ENCODE assay signal across 20 cellular contexts in genomic region chr12:120358412-120359158, GRCh38. TPM values are rescaled to one million over a fixed set of nuclear protein-coding genes. Genes with fewer than 3 reads are reported as not detected.
DNase-seq lines count a peak whose midpoint lies in the region; ATAC-seq, FAIRE-seq and TF ChIP-seq lines count a peak whose summit lies in the region.
"Had no signal": no experiment of that assay in that cellular context is flagged by ENCODE, and none has a peak within 500 bp of the region (broad histone marks: within the 10 kb centered on the region; RNA-seq: fewer than 3 reads in every experiment).

No MANE protein-coding gene starts in this region.

- no peak overlapping the region for H3K56ac ChIP-seq in H1 (replicated peaks; ENCODE audit: insufficient read length, low read depth, low read length)

- peaks cover 49 to 54% (median 50%) of the 10 kb centered on the region in 5 donors for H3K27me3 Mint-ChIP-seq in naive thymus-derived CD4-positive, alpha-beta T cell

- H2AK5ac ChIP-seq in H1 (ENCODE audit: low read depth, low read length), result peak overlapping the region; percentile 91

- FAIRE-seq in H1 (lab: Jason Lieb, UNC), result no peak
- FAIRE-seq: G401.6, GM12878 had no signal

- no peak overlapping the region for H2AFZ ChIP-seq in H1 (ENCODE audit: low read length)

- TF ChIP-seq EP300 in H1 (IDR thresholded peaks at IDR 0.05; ENCODE audit: borderline replicate concordance in 1 of 2, low read depth in 2 of 2, low read length in 2 of 2) (no peak), stomach (IDR thresholded peaks at IDR 0.05) (no peak)

- no peak overlapping the region for H2BK120ac ChIP-seq in H1 (replicated peaks; ENCODE audit: low read depth, low read length)

- peak overlapping the region; percentile 88 for H2BK5ac ChIP-seq in H1 (ENCODE audit: low read depth, low read length)

- CTCF ChIA-PET in H1 (lab: Charles Lee; ENCODE audit: partially characterized antibody), result interaction anchor here (0.7 to 12.5 kb wide), 14 partner anchors 8 to 132 kb away, joined by 3 to 310 read pairs (median 4); partner anchors contain the start of gene COX6A1
- CTCF ChIA-PET in naive thymus-derived CD4-positive, alpha-beta T cell (lab: Charles Lee), result no interaction called here

- no peaks in the 10 kb centered on the region for H3K36me3 Mint-ChIP-seq in naive thymus-derived CD4-positive, alpha-beta T cell

- POLR2A ChIA-PET in H1 (lab: Charles Lee; ENCODE audit: partially characterized antibody), result interaction anchor here (0.7 to 9.2 kb wide), 7 partner anchors 9 to 108 kb away, joined by 3 to 78 read pairs (median 5); partner anchors contain the start of gene MSI1
- POLR2A ChIA-PET in naive thymus-derived CD4-positive, alpha-beta T cell (lab: Charles Lee), result no interaction called here

- H3K27ac Mint-ChIP-seq in naive thymus-derived CD4-positive, alpha-beta T cell, result no peak overlapping the region

- H3K4me2 ChIP-seq in H1 (ENCODE audit: insufficient read depth in 1 of 2, low read depth in 2 of 2, low read length in 2 of 2), result peak overlapping the region in 1 of 2 experiments; percentile 21; a peak in 2 of 4 replicates

- H4K5ac ChIP-seq in H1 (ENCODE audit: insufficient read length, low read depth, low read length), result peak overlapping the region; percentile 35

- TF ChIP-seq RAD21 in H1 (IDR thresholded peaks at IDR 0.05 in 1 of 2, conservative IDR thresholded peaks at IDR 0.05 in 1 of 2; ENCODE audit: low read depth in 2 of 2, low read length in 2 of 2), result peak; percentile 67 to 85

- peak overlapping the region; percentile 64 for H3K18ac ChIP-seq in H1 (ENCODE audit: extremely low read depth, low read length)

- H2BK20ac ChIP-seq in H1 (ENCODE audit: low read length), result peak overlapping the region; percentile 95; the same call in 1 of the 2 replicates

- peaks cover 3 to 11% of the 10 kb centered on the region in 2 experiments for H4K20me1 ChIP-seq in H1 (replicated peaks in 1 of 2; ENCODE audit: control insufficient read depth in 1 of 2, insufficient read depth in 2 of 2, low read length in 2 of 2)

- peaks cover 12% of the 10 kb centered on the region for H3K36me3 ChIP-seq in H7 (replicated peaks; ENCODE audit: control insufficient read depth, insufficient read depth, low read length)
- peaks cover 20 to 54% (median 25%) of the 10 kb centered on the region in 4 experiments for H3K36me3 ChIP-seq in H1 (ENCODE audit: control insufficient read depth in 2 of 4, insufficient read depth in 4 of 4, low read length in 3 of 4)
- H3K36me3 ChIP-seq in mesodermal cell (ENCODE audit: control insufficient read depth, insufficient read depth, low read length), result peaks cover 70% of the 10 kb centered on the region
- peaks cover 0 to 9% (median 3%) of the 10 kb centered on the region in 4 donors for H3K36me3 ChIP-seq in stomach
- no peaks in the 10 kb centered on the region for H3K36me3 ChIP-seq in naive thymus-derived CD4-positive, alpha-beta T cell (ENCODE audit: control insufficient read depth in 2 of 3, insufficient read depth in 3 of 3, low read length in 3 of 3)
- H3K36me3 ChIP-seq: right atrium auricular region, thoracic aorta had no signal

- no peak overlapping the region for H3K14ac ChIP-seq in H1 (ENCODE audit: insufficient read length)

- H4K8ac ChIP-seq in H1 (ENCODE audit: extremely low read depth, insufficient read depth, low read length), result no peak overlapping the region

- intact Hi-C loops in stomach (cut with DNase I; ENCODE audit: low total_unique reads), result loop anchor here (5.0 kb wide), 1 partner anchor 69 kb away; no protein-coding TSS in a partner anchor
- intact Hi-C loops in naive thymus-derived CD4-positive, alpha-beta T cell (cut with micrococcal nuclease), result no loop called here

- whole genome bisulfite sequencing in H1 (ENCODE audit: extremely low coverage in 1 of 2, insufficient coverage in 1 of 2, insufficient read length in 1 of 2, insufficient replicate concordance in 2 of 2, low coverage in 1 of 2, low lambda C conversion rate in 2 of 2, missing lambda C conversion rate in 1 of 2), 2 experiments, result 75% methylated on average over 16 of the region's 19 CpGs; no CpG with 5 or more reads in 1 of the 2 experiments
- WGBS in mesodermal cell (ENCODE audit: insufficient coverage in 2 of 2), 2 experiments, result 60 to 74% methylated on average over 15 to 18 of the region's 19 CpGs
- 61 to 76% (median 65%) methylated on average over 15 to 19 of the region's 19 CpGs for WGBS in stomach, 5 donors

- no peak overlapping the region for H3K23ac ChIP-seq in H1 (ENCODE audit: insufficient read length)

- in situ Hi-C loops in KBM-7 (cut with MboI; ENCODE audit: low pct_unique_long_range_greater_than_20kb, low sequenced_read_pairs), result loop anchor here (10.0 kb wide), 1 partner anchor 66 kb away; no protein-coding TSS in a partner anchor

- peaks cover 18 to 34% (median 26%) of the 10 kb centered on the region in 4 experiments for H3K4me1 ChIP-seq in H1 (replicated peaks in 1 of 4; ENCODE audit: control insufficient read depth in 3 of 4, insufficient read depth in 4 of 4, low read length in 3 of 4)
- peaks cover 38% of the 10 kb centered on the region for H3K4me1 ChIP-seq in mesodermal cell (ENCODE audit: control insufficient read depth, insufficient read depth, low read length, poor library complexity, severe bottlenecking)
- peaks cover 15 to 28% (median 24%) of the 10 kb centered on the region in 4 donors for H3K4me1 ChIP-seq in stomach
- no peaks in the 10 kb centered on the region for H3K4me1 ChIP-seq in naive thymus-derived CD4-positive, alpha-beta T cell (ENCODE audit: control insufficient read depth in 2 of 2, insufficient read depth in 2 of 2, low read length in 2 of 2)

- H3K9me3 Mint-ChIP-seq in naive thymus-derived CD4-positive, alpha-beta T cell, result peaks cover 0 to 2% (median 0%) of the 10 kb centered on the region in 11 donors
- H3K9me3 Mint-ChIP-seq: central memory CD8-positive, alpha-beta T cell had no signal

- peak; percentile 58 to 65 (median 59) for TF ChIP-seq CTCF in H1 (IDR thresholded peaks at IDR 0.05; ENCODE audit: control extremely low read depth in 1 of 3, insufficient read depth in 1 of 3, low read depth in 1 of 3, low read length in 3 of 3)
- TF ChIP-seq CTCF in coronary artery (IDR thresholded peaks at IDR 0.05), result no peak
- no peak for TF ChIP-seq CTCF in stomach (IDR thresholded peaks at IDR 0.05)

- H3K27me3 ChIP-seq in H7 (ENCODE audit: control insufficient read depth, insufficient read depth, low read length) (no peaks in the 10 kb centered on the region), H1 (replicated peaks in 1 of 4; ENCODE audit: control insufficient read depth in 3 of 4, extremely low read depth in 1 of 4, insufficient read depth in 3 of 4, low read length in 3 of 4) (no peaks in the 10 kb centered on the region), stomach (peaks cover 0 to 22% (median 9%) of the 10 kb centered on the region in 3 donors)
- H3K27me3 ChIP-seq in naive thymus-derived CD4-positive, alpha-beta T cell (ENCODE audit: control insufficient read depth in 2 of 2, insufficient read depth in 2 of 2, low read length in 2 of 2), result peaks cover 0 to 3% of the 10 kb centered on the region in 2 donors
- H3K27me3 ChIP-seq: right atrium auricular region had no signal

- peak overlapping the region; percentile 50 for H3K27ac ChIP-seq in H1 (ENCODE audit: low read depth, low read length)
- peak overlapping the region; percentile 57 for H3K27ac ChIP-seq in mesodermal cell (ENCODE audit: low read depth, low read length, severe bottlenecking)
- no peak overlapping the region for H3K27ac ChIP-seq in coronary artery
- no peak overlapping the region for H3K27ac ChIP-seq in stomach
- H3K27ac ChIP-seq in naive thymus-derived CD4-positive, alpha-beta T cell (ENCODE audit: low read depth, low read length), result no peak overlapping the region
- H3K27ac ChIP-seq: right atrium auricular region, thoracic aorta had no signal

- H4K91ac ChIP-seq in H1 (replicated peaks; ENCODE audit: insufficient read length, low read length), result peak overlapping the region; percentile 80

- peaks cover 0 to 5% (median 0%) of the 10 kb centered on the region in 7 donors for H3K4me1 Mint-ChIP-seq in naive thymus-derived CD4-positive, alpha-beta T cell

- no peak overlapping the region for H3K4me3 ChIP-seq in H7 (ENCODE audit: insufficient read depth, low read depth, low read length)
- no peak overlapping the region for H3K4me3 ChIP-seq in H1 (ENCODE audit: extremely low read depth in 1 of 4, insufficient read depth in 2 of 4, low read depth in 3 of 4, low read length in 4 of 4)
- no peak overlapping the region for H3K4me3 ChIP-seq in mesodermal cell (ENCODE audit: extremely low read depth, insufficient read depth, low read length, poor library complexity, severe bottlenecking)
- H3K4me3 ChIP-seq in coronary artery, result no peak overlapping the region
- H3K4me3 ChIP-seq in stomach, result no peak overlapping the region
- no peak overlapping the region for H3K4me3 ChIP-seq in naive thymus-derived CD4-positive, alpha-beta T cell (ENCODE audit: low read length)
- H3K4me3 ChIP-seq: GM12878, right atrium auricular region, thoracic aorta had no signal

- peak overlapping the region; percentile 55 for H2BK15ac ChIP-seq in H1 (ENCODE audit: low read length)

- no peak overlapping the region for H3K4ac ChIP-seq in H1 (replicated peaks; ENCODE audit: insufficient read length, low read depth, low read length)

- H3K9me3 ChIP-seq in H1 (ENCODE audit: insufficient read depth in 2 of 2, low read depth in 1 of 2, low read length in 1 of 2) (no peaks in the 10 kb centered on the region), mesodermal cell (ENCODE audit: control insufficient read depth, low read length) (no peaks in the 10 kb centered on the region), stomach (no peaks in the 10 kb centered on the region)
- H3K9me3 ChIP-seq in naive thymus-derived CD4-positive, alpha-beta T cell (ENCODE audit: control insufficient read depth in 2 of 3, low read length in 3 of 3), result no peaks in the 10 kb centered on the region
- H3K9me3 ChIP-seq: right atrium auricular region, thoracic aorta had no signal

- H3K9ac ChIP-seq in H1 (replicated peaks in 1 of 4; ENCODE audit: extremely low read depth in 1 of 4, low read depth in 3 of 4, low read length in 3 of 4), result no peak overlapping the region

- TF ChIP-seq POLR2A in H1 (IDR thresholded peaks at IDR 0.05; ENCODE audit: control extremely low read depth in 1 of 2, low read depth in 2 of 2, low read length in 2 of 2), result no peak
- no peak for TF ChIP-seq POLR2A in stomach (IDR thresholded peaks at IDR 0.05)

- ATAC-seq in naive thymus-derived CD4-positive, alpha-beta T cell, result no peak
- ATAC-seq: GM12878 had no signal

- DNase-seq in H7, result peak; percentile 84
- peak; percentile 35 for DNase-seq in NCI-H2171 (lab: John Stamatoyannopoulos, UW)
- peak in 1 of 2 experiments; percentile 74 for DNase-seq in H1 (ENCODE audit: low read depth in 1 of 2, low spot score in 2 of 2)
- no peak for DNase-seq in coronary artery (ENCODE audit: low spot score)
- DNase-seq in KBM-7, result no peak
- no peak for DNase-seq in stomach
- no peak for DNase-seq in naive thymus-derived CD4-positive, alpha-beta T cell
- DNase-seq: activated CD4-positive, alpha-beta T cell treated with anti-CD3 and anti-CD28 coated beads, Interleukin-2, amount 50 U/mL, for 1 hour; activated gamma-delta T cell treated with Interleukin-2 at 50 U/mL for 16 hours; effector CD4-positive, alpha-beta T cell; head of caudate nucleus; kidney glomerular epithelial cell; midbrain; NCI-H2029 treated with DMSO at 0.1 percent for 48 hours had no signal

- peaks cover 0 to 5% of the 10 kb centered on the region in 2 experiments; a peak in 2 of 4 replicates for H3K79me2 ChIP-seq in H1 (ENCODE audit: control insufficient read depth in 1 of 2, insufficient read depth in 2 of 2, low read length in 2 of 2)

- H3K4me3 Mint-ChIP-seq in naive thymus-derived CD4-positive, alpha-beta T cell, result no peak overlapping the region
- H3K4me3 Mint-ChIP-seq: central memory CD8-positive, alpha-beta T cell had no signal

- H3K23me2 ChIP-seq in H1 (ENCODE audit: low read depth, low read length), result peaks cover 3% of the 10 kb centered on the region; the same call in 1 of the 2 replicates

- H2BK12ac ChIP-seq in H1 (ENCODE audit: low read depth, low read length), result peak overlapping the region; percentile 94

- no peaks in the 10 kb centered on the region for H3K79me1 ChIP-seq in H1 (ENCODE audit: low read depth, low read length)

RNA-seq across cellular contexts. Expression of gene MSI1, which starts 10.4 kb away (rescaled TPM):
- 23.2 and 31.8 TPM in 2 replicates for total RNA-seq in H7 (2014; rRNA removed; shearing (Covaris generic))
- total RNA-seq in H1 (2021; fragmentation: NEBNext Ultra II Directional; extraction: Animal tissue kit (Norgen Biotek cat#: 25700)), result 51.9 and 53.1 TPM in 2 replicates
- 13.5 and 19.2 TPM in 2 replicates for polyA plus RNA-seq in H1 (2011; rRNA removed)
- 16.5 TPM for polyA plus RNA-seq in H1 (2011; cell fraction: cytosol; rRNA removed)
- 52.5 TPM for polyA plus RNA-seq in H1 (2011; cell fraction: nucleus; rRNA removed)
- polyA plus RNA-seq in H1 (2012, experiment 1 of 2), result 40.8 to 47.7 TPM (median 43.9 TPM) in 4 replicates
- 28.7 TPM for polyA plus RNA-seq in H1 (2012, experiment 2 of 2)
- polyA plus RNA-seq in H1 (2013, experiment 1 of 2), result 16.6 TPM
- 16.5 TPM for polyA plus RNA-seq in H1 (2013, experiment 2 of 2)
- 11.5 and 11.6 TPM in 2 replicates for polyA minus RNA-seq in H1 (2011; rRNA and poly(A)+ RNA removed)
- 26.4 TPM for polyA minus RNA-seq in H1 (2011; cell fraction: cytosol; rRNA and poly(A)+ RNA removed)
- polyA minus RNA-seq in H1 (2011; cell fraction: nucleus; rRNA and poly(A)+ RNA removed), result 9.0 TPM
- polyA plus RNA-seq in mesodermal cell (2013, experiment 1 of 2), result 21.1 TPM
- polyA plus RNA-seq in mesodermal cell (2013, experiment 2 of 2), result 15.6 TPM
- 1 to 10 TPM in 1 of 5 donors, under 1 TPM in 2, not detected in 2; 0.58 to 7.1 (median 0.92) TPM for total RNA-seq in stomach
- polyA plus RNA-seq in stomach, result 1 to 10 TPM in 2 of 3 donors, under 1 TPM in 1; 0.95 to 3.1 (median 2.3) TPM
- not detected for total RNA-seq in naive thymus-derived CD4-positive, alpha-beta T cell
- polyA plus RNA-seq in naive thymus-derived CD4-positive, alpha-beta T cell, result not detected
- total RNA-seq: GM12878 had no signal

RNA-seq across cellular contexts. Expression of gene PLA2G1B, which starts 31.0 kb away (rescaled TPM):
- not detected in 2 replicates for total RNA-seq in H7 (2014; rRNA removed; shearing (Covaris generic))
- not detected in 2 replicates for total RNA-seq in H1 (2021; fragmentation: NEBNext Ultra II Directional; extraction: Animal tissue kit (Norgen Biotek cat#: 25700))
- polyA plus RNA-seq in H1 (2011; rRNA removed) (0.19 TPM in 1 of 2 replicates, not detected in the other), stomach (10 to 100 TPM in 2 of 3 donors, 1 to 10 TPM in 1; 7.0 to 18.5 (median 10.2) TPM)
- polyA plus RNA-seq in H1 (2011; cell fraction: cytosol; rRNA removed), result not detected
- not detected for polyA plus RNA-seq in H1 (2011; cell fraction: nucleus; rRNA removed)
- not detected in 4 replicates for polyA plus RNA-seq in H1 (2012, experiment 1 of 2)
- polyA plus RNA-seq in H1 (2012, experiment 2 of 2), result not detected
- not detected for polyA plus RNA-seq in H1 (2013, experiment 1 of 2)
- polyA plus RNA-seq in H1 (2013, experiment 2 of 2), result not detected
- polyA minus RNA-seq in H1 (2011; rRNA and poly(A)+ RNA removed), result not detected in 2 replicates
- not detected for polyA minus RNA-seq in H1 (2011; cell fraction: cytosol; rRNA and poly(A)+ RNA removed)
- not detected for polyA minus RNA-seq in H1 (2011; cell fraction: nucleus; rRNA and poly(A)+ RNA removed)
- polyA plus RNA-seq in mesodermal cell (2013, experiment 1 of 2), result not detected
- not detected for polyA plus RNA-seq in mesodermal cell (2013, experiment 2 of 2)
- not detected for total RNA-seq in stomach
- 1 to 10 TPM in 1 of 5 experiments, not detected in 4; 1.5 TPM for total RNA-seq in naive thymus-derived CD4-positive, alpha-beta T cell
- under 1 TPM in 1 of 2 donors, not detected in 1; 0.92 TPM for polyA plus RNA-seq in naive thymus-derived CD4-positive, alpha-beta T cell
- total RNA-seq: GM12878, right atrium auricular region, thoracic aorta had no signal
- polyA plus RNA-seq: GM12878 had no signal

RNA-seq across cellular contexts. Expression of gene SIRT4, which starts 56.5 kb away (rescaled TPM):
- 3.1 and 4.1 TPM in 2 replicates for total RNA-seq in H7 (2014; rRNA removed; shearing (Covaris generic))
- 2.3 and 4.1 TPM in 2 replicates for total RNA-seq in H1 (2021; fragmentation: NEBNext Ultra II Directional; extraction: Animal tissue kit (Norgen Biotek cat#: 25700))
- polyA plus RNA-seq in H1 (2011; rRNA removed) (2.7 and 3.8 TPM in 2 replicates), stomach (1 to 10 TPM in 2 of 3 donors, not detected in 1; 1.3 to 2.2 TPM)
- 4.1 TPM for polyA plus RNA-seq in H1 (2011; cell fraction: cytosol; rRNA removed)
- 3.0 TPM for polyA plus RNA-seq in H1 (2011; cell fraction: nucleus; rRNA removed)
- polyA plus RNA-seq in H1 (2012, experiment 1 of 2), result 2.8 to 5.4 TPM (median 4.4 TPM) in 4 replicates
- polyA plus RNA-seq in H1 (2012, experiment 2 of 2), result 3.1 TPM
- polyA plus RNA-seq in H1 (2013, experiment 1 of 2), result 1.4 TPM
- 2.1 TPM for polyA plus RNA-seq in H1 (2013, experiment 2 of 2)
- polyA minus RNA-seq in H1 (2011; rRNA and poly(A)+ RNA removed), result 2.5 and 3.1 TPM in 2 replicates
- polyA minus RNA-seq in H1 (2011; cell fraction: cytosol; rRNA and poly(A)+ RNA removed), result 1.9 TPM
- polyA minus RNA-seq in H1 (2011; cell fraction: nucleus; rRNA and poly(A)+ RNA removed), result 1.4 TPM
- polyA plus RNA-seq in mesodermal cell (2013, experiment 1 of 2), result 4.6 TPM
- polyA plus RNA-seq in mesodermal cell (2013, experiment 2 of 2), result 2.9 TPM
- total RNA-seq in stomach, result 1 to 10 TPM in 4 of 5 donors, not detected in 1; 2.8 to 6.2 (median 5.3) TPM
- 1 to 10 TPM; 1.6 to 6.0 (median 4.0) TPM for total RNA-seq in naive thymus-derived CD4-positive, alpha-beta T cell
- 1 to 10 TPM; 3.1 TPM for polyA plus RNA-seq in naive thymus-derived CD4-positive, alpha-beta T cell

Comparison
In these comparisons a context has a peak if more than half of its experiments do, and no peak if none do; other contexts are left out.
1. DNase-seq: peak in H7 (single experiment) and NCI-H2171 (single experiment); none in coronary artery (single experiment), KBM-7 (single experiment), stomach (single experiment) and naive thymus-derived CD4-positive, alpha-beta T cell (0 of 9).
2. H3K27ac ChIP-seq: peak in H1 (single experiment) and mesodermal cell (single experiment); none in coronary artery (0 of 2), stomach (0 of 5) and naive thymus-derived CD4-positive, alpha-beta T cell (single experiment).
3. CTCF ChIP-seq: peak in H1 (3 of 3); none in coronary artery (single experiment) and stomach (0 of 7).